Comparison of ENCODE assay signal across 9 cellular contexts in the genomic region with DNA sequence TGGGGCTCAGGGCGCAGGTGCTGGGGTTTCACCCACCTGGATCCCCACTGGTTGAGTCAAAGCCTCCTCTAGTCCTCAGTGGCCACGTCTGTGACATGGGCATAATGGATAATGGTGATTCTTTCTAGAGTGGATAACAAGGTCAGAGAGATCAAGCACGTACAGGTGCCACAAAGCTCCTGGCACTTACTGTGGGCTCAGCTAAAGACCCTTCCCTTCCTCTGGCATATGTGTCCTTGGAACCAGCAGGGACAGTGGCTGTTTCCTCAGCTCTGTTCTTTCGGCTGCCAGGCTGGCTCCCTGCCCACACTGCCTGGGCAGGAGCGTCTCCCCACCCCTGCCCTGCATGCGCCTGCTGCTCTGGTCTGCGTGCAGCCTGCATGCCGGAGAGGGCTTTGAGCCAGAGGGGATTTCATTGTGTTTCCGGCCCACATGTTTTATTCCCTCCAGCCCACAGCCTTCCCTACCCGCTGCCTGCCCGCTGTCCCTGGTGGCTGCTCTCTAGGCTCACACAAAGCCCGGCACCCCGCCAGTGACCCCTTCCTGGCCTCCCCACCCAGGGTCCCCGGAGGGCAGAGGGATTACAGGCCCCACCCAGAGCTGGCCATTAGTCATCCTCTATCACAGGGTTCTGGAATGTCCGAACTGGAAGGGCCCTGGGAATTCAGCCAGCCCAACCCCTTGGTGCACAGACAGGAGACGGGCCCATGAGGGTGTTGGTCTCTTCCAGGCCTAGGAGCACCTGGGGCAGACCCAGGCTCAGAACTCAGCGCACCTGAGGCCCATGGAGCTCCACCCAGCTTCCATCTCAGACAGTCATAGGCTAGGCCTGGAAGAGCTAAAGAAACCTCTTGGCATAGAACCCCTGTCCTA. TPM values are rescaled to one million over a fixed set of nuclear protein-coding genes. Genes with fewer than 3 reads are reported as not detected.
DNase-seq lines count a peak whose midpoint lies in the region; ATAC-seq, FAIRE-seq and TF ChIP-seq lines count a peak whose summit lies in the region.
"Had no signal": no experiment of that assay in that cellular context is flagged by ENCODE, and none has a peak within 500 bp of the region (broad histone marks: within the 10 kb centered on the region; RNA-seq: fewer than 3 reads in every experiment).

No MANE protein-coding gene starts in this region.

- no peak for ATAC-seq in GM21529 (IDR thresholded peaks at IDR 0.05; ENCODE audit: unreplicated experiment)

- TF ChIP-seq CTCF in ovary (IDR thresholded peaks at IDR 0.05): peak in 1 of 3 donors; percentile 42

- peak overlapping the region; percentile 62 to 78 for H3K27ac ChIP-seq in ovary

- no peak overlapping the region for H3K4me3 ChIP-seq in ovary

- no peaks in the 10 kb centered on the region for H3K36me3 ChIP-seq in ovary

- no peak for TF ChIP-seq EP300 in ovary (IDR thresholded peaks at IDR 0.05)

- no peaks in the 10 kb centered on the region for H3K27me3 ChIP-seq in ovary

- DNase-seq in COLO829 (ENCODE audit: low spot score): peak; percentile 90
- DNase-seq in RCC 7860 (ENCODE audit: low spot score): peak; percentile 95
- peak; percentile 98 for DNase-seq in fibroblast of the conjunctiva (ENCODE audit: low read depth)
- peak; percentile 87 to 95 (median 92) for DNase-seq in ovary
- no peak for DNase-seq in cerebellar nuclear complex (lab: John Stamatoyannopoulos, UW)
- DNase-seq in NOMO-1 treated with dmso at 0.1 percent for 144 hours (lab: John Stamatoyannopoulos, UW; ENCODE audit: unreplicated experiment): no peak
- DNase-seq in NCI-H82 (lab: John Stamatoyannopoulos, UW): no peak

- WGBS in ovary, 3 donors: 19 to 21% (median 20%) methylated on average over 17 of the region's 17 CpGs

- intact Hi-C loops in ovary (cut with DNase I): no loop called here

- no peaks in the 10 kb centered on the region for H3K9me3 ChIP-seq in ovary

- TF ChIP-seq POLR2A in ovary (IDR thresholded peaks at IDR 0.05): no peak

- FAIRE-seq in RCC 7860 (lab: Jason Lieb, UNC): peak; percentile 93
- FAIRE-seq: GM18507 had no signal

- H3K4me1 ChIP-seq in ovary (ENCODE audit: insufficient read depth): peaks cover 50% of the 10 kb centered on the region

RNA-seq across cellular contexts. Expression of gene GCAT, which starts 55.3 kb away (rescaled TPM):
- 10 to 100 TPM in 3 of 7 donors, 1 to 10 TPM in 4; 2.3 to 17.7 (median 9.9) TPM for total RNA-seq in ovary
- 10 to 100 TPM in 1 of 2 donors, 1 to 10 TPM in 1; 2.6 to 10.6 TPM for polyA plus RNA-seq in ovary

RNA-seq across cellular contexts. Expression of gene TRIOBP, which starts 55.6 kb away (rescaled TPM):
- total RNA-seq in ovary: 100 to 1,000 TPM in 2 of 7 donors, 10 to 100 TPM in 5; 54.6 to 175 (median 88.7) TPM
- polyA plus RNA-seq in ovary: 10 to 100 TPM; 19.5 to 69.5 TPM

Comparison
In these comparisons a context has a peak if more than half of its experiments do, and no peak if none do; other contexts are left out.
1. DNase-seq: peak in COLO829 (single experiment), RCC 7860 (single experiment), fibroblast of the conjunctiva (single experiment) and ovary (5 of 5); none in cerebellar nuclear complex (0 of 2), NOMO-1 treated with dmso at 0.1 percent for 144 hours (single experiment) and NCI-H82 (single experiment).